Comparison of ENCODE assay signal across 8 cellular contexts in the genomic region with DNA sequence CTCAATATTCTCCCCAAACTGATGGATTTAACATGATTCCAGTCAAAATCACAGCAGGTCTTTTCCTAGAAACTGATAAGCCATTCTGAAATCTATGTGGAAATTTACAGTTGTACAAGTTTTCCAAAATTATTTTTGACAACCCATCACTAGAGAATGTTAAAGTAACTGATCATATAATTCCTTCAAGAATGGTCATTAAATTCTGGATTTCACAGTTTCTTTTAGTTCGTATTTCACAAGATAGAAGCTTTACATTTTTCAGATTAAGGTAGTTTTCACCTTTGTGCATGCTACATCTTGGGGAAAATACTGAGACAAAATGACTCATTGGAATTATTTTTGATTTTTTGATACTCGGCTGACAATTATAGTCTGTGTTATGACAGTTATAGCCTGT.
"Had no signal": no experiment of that assay in that cellular context is flagged by ENCODE, and none has a peak within 500 bp of the region (broad histone marks: within the 10 kb centered on the region; RNA-seq: fewer than 3 reads in every experiment).

No MANE protein-coding gene starts in this region.

- ATAC-seq: GM12878 had no signal

- FAIRE-seq: G401.6, GM12878, GM12891, GM12892, GM18507, GM19239 had no signal

- H3K4me3 ChIP-seq: GM12878 had no signal

- DNase-seq: GDM1, GF-D8 had no signal
